In genomic region chr11:86063536-86063935, GRCh38 we compare ENCODE assay signal across 9 cellular contexts. TPM values are rescaled to one million over a fixed set of nuclear protein-coding genes. Genes with fewer than 3 reads are reported as not detected.
DNase-seq lines count a peak whose midpoint lies in the region; ATAC-seq and TF ChIP-seq lines count a peak whose summit lies in the region.
"Had no signal": no experiment of that assay in that cellular context is flagged by ENCODE, and none has a peak within 500 bp of the region (broad histone marks: within the 10 kb centered on the region; RNA-seq: fewer than 3 reads in every experiment).

No MANE protein-coding gene starts in this region.

- DNase-seq in activated CD8-positive, alpha-beta memory T cell treated with anti-CD3 and anti-CD28 coated beads, Interleukin-2, amount 10 ng/mL, durations not matched to agents 7 days and 5 days = no peak
- DNase-seq in activated CD8-positive, alpha-beta memory T cell treated with anti-CD3 and anti-CD28 coated beads, Interleukin-2, amount 50 U/mL, for 4 hours = no peak
- DNase-seq in hepatic stellate cell (ENCODE audit: low spot score) (peak; percentile 22), thoracic aorta (ENCODE audit: low spot score) (no peak), activated gamma-delta T cell (lab: John Stamatoyannopoulos, UW) (no peak), glomerular visceral epithelial cell (ENCODE audit: extremely low spot score) (no peak), NCI-H524 (lab: John Stamatoyannopoulos, UW) (no peak)
- DNase-seq: NCI-H2107 had no signal

- no peaks in the 10 kb centered on the region for H3K36me3 ChIP-seq in thoracic aorta

- H3K27ac ChIP-seq in thoracic aorta = peak overlapping the region; percentile 25 to 98

- CTCF ChIA-PET in activated CD8-positive, alpha-beta memory T cell treated with anti-CD3 and anti-CD28 coated beads, Interleukin-2, amount 10 ng/mL, durations not matched to agents 7 days and 5 days (lab: Charles Lee) = interaction anchor here (1.3 to 2.1 kb wide), 2 partner anchors 22 to 130 kb away, joined by 3 to 12 read pairs; no protein-coding TSS in a partner anchor

- no peak for TF ChIP-seq CTCF in thoracic aorta (IDR thresholded peaks at IDR 0.05)

- no peaks in the 10 kb centered on the region for H3K9me3 ChIP-seq in thoracic aorta

- no peaks in the 10 kb centered on the region for H3K27me3 ChIP-seq in thoracic aorta (replicated peaks; ENCODE audit: insufficient read depth)

- peaks cover 45% of the 10 kb centered on the region for H3K36me3 Mint-ChIP-seq in activated CD8-positive, alpha-beta memory T cell treated with anti-CD3 and anti-CD28 coated beads, Interleukin-2, amount 10 ng/mL, durations not matched to agents 7 days and 5 days
- H3K36me3 Mint-ChIP-seq in activated naive CD8-positive, alpha-beta T cell = peaks cover 2% of the 10 kb centered on the region

- ATAC-seq in activated CD8-positive, alpha-beta memory T cell treated with anti-CD3 and anti-CD28 coated beads, Interleukin-2, amount 10 ng/mL, durations not matched to agents 7 days and 5 days = no peak
- no peak for ATAC-seq in thoracic aorta (ENCODE audit: insufficient number of reproducible peaks, low FRiP score, low read depth)

- no peaks in the 10 kb centered on the region for H3K9me3 Mint-ChIP-seq in activated CD8-positive, alpha-beta memory T cell treated with anti-CD3 and anti-CD28 coated beads, Interleukin-2, amount 10 ng/mL, durations not matched to agents 7 days and 5 days (ENCODE audit: low read depth)
- no peaks in the 10 kb centered on the region for H3K9me3 Mint-ChIP-seq in activated naive CD8-positive, alpha-beta T cell (ENCODE audit: low read depth)

- peak overlapping the region; percentile 84 for H3K27ac Mint-ChIP-seq in activated CD8-positive, alpha-beta memory T cell treated with anti-CD3 and anti-CD28 coated beads, Interleukin-2, amount 10 ng/mL, durations not matched to agents 7 days and 5 days
- H3K27ac Mint-ChIP-seq in activated naive CD8-positive, alpha-beta T cell = peak overlapping the region; percentile 91

- H3K27me3 Mint-ChIP-seq in activated CD8-positive, alpha-beta memory T cell treated with anti-CD3 and anti-CD28 coated beads, Interleukin-2, amount 10 ng/mL, durations not matched to agents 7 days and 5 days = no peaks in the 10 kb centered on the region
- H3K27me3 Mint-ChIP-seq in activated naive CD8-positive, alpha-beta T cell = no peaks in the 10 kb centered on the region

- H3K4me1 ChIP-seq in thoracic aorta (ENCODE audit: control insufficient read depth in 1 of 2, low read depth in 2 of 2) = peaks cover 63 to 66% of the 10 kb centered on the region in 2 donors

- H3K4me3 ChIP-seq in thoracic aorta = peak overlapping the region; percentile 81

- H3K4me3 Mint-ChIP-seq in activated CD8-positive, alpha-beta memory T cell treated with anti-CD3 and anti-CD28 coated beads, Interleukin-2, amount 10 ng/mL, durations not matched to agents 7 days and 5 days = peak overlapping the region; percentile 100
- H3K4me3 Mint-ChIP-seq in activated naive CD8-positive, alpha-beta T cell = peak overlapping the region; percentile 81

- peaks cover 56% of the 10 kb centered on the region for H3K4me1 Mint-ChIP-seq in activated CD8-positive, alpha-beta memory T cell treated with anti-CD3 and anti-CD28 coated beads, Interleukin-2, amount 10 ng/mL, durations not matched to agents 7 days and 5 days
- H3K4me1 Mint-ChIP-seq in activated naive CD8-positive, alpha-beta T cell (ENCODE audit: low read depth) = peaks cover 76% of the 10 kb centered on the region

RNA-seq across cellular contexts. Expression of gene PICALM, which starts 5.3 kb away (rescaled TPM):
- total RNA-seq in activated CD8-positive, alpha-beta memory T cell treated with anti-CD3 and anti-CD28 coated beads, Interleukin-2, amount 10 ng/mL, durations not matched to agents 7 days and 5 days = 100 to 1,000 TPM; 123 to 166 TPM
- 100 to 1,000 TPM; 395 to 488 TPM for total RNA-seq in thoracic aorta
